In genomic region chr5:38105231-38105570, GRCh38 we compare ENCODE assay signal across 16 cellular contexts.
A peak's percentile ranks its signal among the peaks of the same experiment; 100 is the strongest.
DNase-seq lines count a peak whose midpoint lies in the region; ATAC-seq and TF ChIP-seq lines count a peak whose summit lies in the region.
"Had no signal": no experiment of that assay in that cellular context is flagged by ENCODE, and none has a peak within 500 bp of the region (broad histone marks: within the 10 kb centered on the region; RNA-seq: fewer than 3 reads in every experiment).

No MANE protein-coding gene starts in this region.

- H3K18ac ChIP-seq in mesenchymal stem cell (ENCODE audit: low read depth in 1 of 2, low read length in 2 of 2), result peak overlapping the region; percentile 1 to 57

- ATAC-seq in WTC11 (peak; percentile 11), T-helper 17 cell (no peak), HG03460 (IDR thresholded peaks at IDR 0.05; ENCODE audit: unreplicated experiment) (no peak)

- H3K36me3 Mint-ChIP-seq in WTC11 (no peaks in the 10 kb centered on the region), T-helper 17 cell (ENCODE audit: low read depth) (no peaks in the 10 kb centered on the region)

- H2BK5ac ChIP-seq in mesenchymal stem cell (ENCODE audit: low read depth, low read length, poor library complexity, severe bottlenecking), result no peak overlapping the region

- H2BK120ac ChIP-seq in mesenchymal stem cell (ENCODE audit: low read depth, low read length), result no peak overlapping the region

- 0 out of 2 replicates have a peak overlapping the region, but pooled peaks have one; percentile 5 for H3K4me3 ChIP-seq in HUES48 (ENCODE audit: low read depth, low read length)
- no peak overlapping the region for H3K4me3 ChIP-seq in mesenchymal stem cell (ENCODE audit: insufficient read depth in 1 of 2, low read depth in 1 of 2, low read length in 2 of 2)
- no peak overlapping the region for H3K4me3 ChIP-seq in WERI-Rb-1 (ENCODE audit: low read depth, low read length)
- H3K4me3 ChIP-seq: Peyer's patch had no signal

- no peak overlapping the region for H4K8ac ChIP-seq in mesenchymal stem cell (ENCODE audit: low read length)

- H3K27me3 ChIP-seq in HUES48 (ENCODE audit: control insufficient read depth, insufficient read depth, low read length) (0 out of 2 replicates have a peak, but pooled peaks cover 10% of the 10 kb centered on the region), mesenchymal stem cell (ENCODE audit: control insufficient read depth in 1 of 2, insufficient read depth in 1 of 2, low read length in 2 of 2) (peaks cover 0 to 23% of the 10 kb centered on the region in 2 experiments), WERI-Rb-1 (ENCODE audit: insufficient read depth, low read depth, severe bottlenecking) (no peaks in the 10 kb centered on the region)
- H3K27me3 ChIP-seq: Peyer's patch had no signal

- peak overlapping the region; percentile 18 to 61 for H2BK12ac ChIP-seq in mesenchymal stem cell (ENCODE audit: low read length in 2 of 2)

- H3K27ac ChIP-seq in HUES48 (ENCODE audit: low read depth, low read length) (peak overlapping the region; percentile 63), mesenchymal stem cell (ENCODE audit: low read length, poor library complexity, severe bottlenecking) (no peak overlapping the region), WERI-Rb-1 (no peak overlapping the region)
- H3K27ac ChIP-seq: C4-2B, Peyer's patch had no signal

- H3K27me3 Mint-ChIP-seq in WTC11 (ENCODE audit: low read depth) (peaks cover 48% of the 10 kb centered on the region), T-helper 17 cell (peaks cover 8% of the 10 kb centered on the region)

- peaks cover 53% of the 10 kb centered on the region for H3K4me1 Mint-ChIP-seq in WTC11
- no peaks in the 10 kb centered on the region for H3K4me1 Mint-ChIP-seq in T-helper 17 cell

- H3K4me2 ChIP-seq in mesenchymal stem cell (ENCODE audit: low read length, poor library complexity, severe bottlenecking), result no peak overlapping the region

- H3K9me3 ChIP-seq in HUES48 (ENCODE audit: control insufficient read depth, insufficient read depth, low read length) (no peaks in the 10 kb centered on the region), mesenchymal stem cell (ENCODE audit: control insufficient read depth, low read length) (no peaks in the 10 kb centered on the region), WERI-Rb-1 (ENCODE audit: severe bottlenecking) (no peaks in the 10 kb centered on the region), T-helper 17 cell (ENCODE audit: control insufficient read depth, low read length, poor library complexity, severe bottlenecking) (no peaks in the 10 kb centered on the region)
- H3K9me3 ChIP-seq: Peyer's patch had no signal

- H3K4me1 ChIP-seq in HUES48 (ENCODE audit: control insufficient read depth, insufficient read depth, low read length) (peaks cover 19% of the 10 kb centered on the region), mesenchymal stem cell (ENCODE audit: control insufficient read depth, insufficient read depth, low read depth, low read length) (peaks cover 4% of the 10 kb centered on the region)
- H3K4me1 ChIP-seq: Peyer's patch had no signal

- H3K79me1 ChIP-seq in mesenchymal stem cell (replicated peaks; ENCODE audit: low read length, poor library complexity, severe bottlenecking), result no peaks in the 10 kb centered on the region

- no peak overlapping the region; the same call in 1 of the 2 replicates for H3K9ac ChIP-seq in HUES48 (ENCODE audit: low read depth, low read length)
- no peak overlapping the region for H3K9ac ChIP-seq in mesenchymal stem cell (ENCODE audit: low read length)

- H3K36me3 ChIP-seq in HUES48 (ENCODE audit: control insufficient read depth, insufficient read depth, low read length), result no peaks in the 10 kb centered on the region
- no peaks in the 10 kb centered on the region for H3K36me3 ChIP-seq in mesenchymal stem cell (ENCODE audit: control insufficient read depth in 1 of 2, insufficient read depth in 2 of 2, low read depth in 1 of 2, low read length in 2 of 2)
- no peaks in the 10 kb centered on the region for H3K36me3 ChIP-seq in WERI-Rb-1
- H3K36me3 ChIP-seq: Peyer's patch had no signal

- no peak overlapping the region for H3K23ac ChIP-seq in mesenchymal stem cell (ENCODE audit: low read length in 2 of 2)

- DNase-seq in WTC11 (ENCODE audit: low spot score) (no peak), mesenchymal stem cell (no peak), WERI-Rb-1 (no peak), T-helper 17 cell (no peak), T-helper 2 cell (no peak)
- DNase-seq: DMS79; HFFc6; NCI-H1105 treated with DMSO at 0.1 percent for 48 hours; NCI-H1694; NCI-H2081 treated with DMSO at 0.1 percent for 48 hours; NCI-H748 treated with DMSO at 0.1 percent for 48 hours; NK-92 treated with Interleukin-12 subunit alpha and Interleukin-12 subunit beta, amount 100 ng/mL, for 24 hours; Peyer's patch had no signal

- peak overlapping the region; percentile 11 for H4K91ac ChIP-seq in mesenchymal stem cell (ENCODE audit: low read length)

- 71% methylated on average over 1 of the region's 3 CpGs for WGBS in mesenchymal stem cell

- H3K27ac Mint-ChIP-seq in WTC11, result peak overlapping the region; percentile 68
- no peak overlapping the region for H3K27ac Mint-ChIP-seq in T-helper 17 cell
- H3K27ac Mint-ChIP-seq: HFFc6 had no signal

- no peak overlapping the region for H3K4ac ChIP-seq in mesenchymal stem cell (ENCODE audit: low read depth in 1 of 2, low read length in 2 of 2)

- CTCF ChIA-PET in WTC11 (lab: Charles Lee), result no interaction called here

- no peak overlapping the region for H2BK15ac ChIP-seq in mesenchymal stem cell (ENCODE audit: low read depth, poor library complexity, severe bottlenecking)

- H2AK5ac ChIP-seq in mesenchymal stem cell (ENCODE audit: low read length, severe bottlenecking), result no peak overlapping the region

- peaks cover 3% of the 10 kb centered on the region; the same call in 1 of the 2 replicates for H3K9me3 Mint-ChIP-seq in WTC11
- H3K9me3 Mint-ChIP-seq: HFFc6 had no signal

- H2AFZ ChIP-seq in mesenchymal stem cell (ENCODE audit: low read depth, low read length), result no peak overlapping the region

- peak overlapping the region in 1 of 2 experiments; percentile 3 for H3K14ac ChIP-seq in mesenchymal stem cell (ENCODE audit: low read length in 2 of 2)

- POLR2A ChIA-PET in WTC11 (lab: Charles Lee), result no interaction called here

- TF ChIP-seq CTCF in WTC11 (IDR thresholded peaks at IDR 0.05) (no peak), WERI-Rb-1 (IDR thresholded peaks at IDR 0.05; ENCODE audit: low read depth, low read length) (no peak)

- H3K4me3 Mint-ChIP-seq in WTC11, result no peak overlapping the region
- H3K4me3 Mint-ChIP-seq in T-helper 17 cell, result no peak overlapping the region
- H3K4me3 Mint-ChIP-seq: HFFc6 had no signal

TF ChIP-seq in WTC11, 78 proteins besides CTCF, POLR2A, EP300 and RAD21:
- no peak for TF ChIP-seq ATF1 (CRISPR knock-in tag; IDR thresholded peaks at IDR 0.05)
- TF ChIP-seq ATF6 (CRISPR knock-in tag; IDR thresholded peaks at IDR 0.05), result no peak
- TF ChIP-seq MLX (CRISPR knock-in tag; IDR thresholded peaks at IDR 0.05), result no peak
- TF ChIP-seq ZNF416 (CRISPR knock-in tag; IDR thresholded peaks at IDR 0.05), result no peak
- no peak for TF ChIP-seq NFE2L1 (CRISPR knock-in tag; IDR thresholded peaks at IDR 0.05)
- TF ChIP-seq CREM (CRISPR knock-in tag; IDR thresholded peaks at IDR 0.05), result no peak
- no peak for TF ChIP-seq TEAD4 (CRISPR knock-in tag; IDR thresholded peaks at IDR 0.05)
- TF ChIP-seq JAZF1 (CRISPR knock-in tag; IDR thresholded peaks at IDR 0.05), result no peak
- no peak for TF ChIP-seq ZNF263 (CRISPR knock-in tag; IDR thresholded peaks at IDR 0.05; ENCODE audit: low read depth)
- no peak for TF ChIP-seq KAT7 (CRISPR knock-in tag; IDR thresholded peaks at IDR 0.05; ENCODE audit: borderline replicate concordance)
- TF ChIP-seq NFATC4 (CRISPR knock-in tag; IDR thresholded peaks at IDR 0.05), result no peak
- no peak for TF ChIP-seq MYBL2 (CRISPR knock-in tag; IDR thresholded peaks at IDR 0.05)
- TF ChIP-seq IRF1 (CRISPR knock-in tag; IDR thresholded peaks at IDR 0.05), result no peak
- no peak for TF ChIP-seq ZNF232 (CRISPR knock-in tag; IDR thresholded peaks at IDR 0.05)
- TF ChIP-seq ZNF138 (CRISPR knock-in tag; conservative IDR thresholded peaks at IDR 0.05), result no peak
- no peak for TF ChIP-seq CREB1 (CRISPR knock-in tag; IDR thresholded peaks at IDR 0.05)
- no peak for TF ChIP-seq ESRRA (CRISPR knock-in tag; IDR thresholded peaks at IDR 0.05; ENCODE audit: borderline replicate concordance)
- TF ChIP-seq JUN (CRISPR knock-in tag; IDR thresholded peaks at IDR 0.05), result no peak
